29 cellular contexts compared by ENCODE assay signal in genomic region chr5:14715481-14715880, GRCh38. TPM values are rescaled to one million over a fixed set of nuclear protein-coding genes. Genes with fewer than 3 reads are reported as not detected.
DNase-seq lines count a peak whose midpoint lies in the region; ATAC-seq and TF ChIP-seq lines count a peak whose summit lies in the region.
"Had no signal": no experiment of that assay in that cellular context is flagged by ENCODE, and none has a peak within 500 bp of the region (broad histone marks: within the 10 kb centered on the region; RNA-seq: fewer than 3 reads in every experiment).

No MANE protein-coding gene starts in this region.

- no peaks in the 10 kb centered on the region for H3K79me2 ChIP-seq in smooth muscle cell (ENCODE audit: low read depth)

- peaks cover under 1% of the 10 kb centered on the region for H3K36me3 ChIP-seq in smooth muscle cell (ENCODE audit: low read depth)

- no peak overlapping the region for H3K4me2 ChIP-seq in smooth muscle cell

- POLR2A ChIA-PET in activated CD4-positive, alpha-beta memory T cell treated with anti-CD3 and anti-CD28 coated beads, Interleukin-2, amount 10 ng/mL, durations not matched to agents 7 days and 5 days (lab: Charles Lee): no interaction called here

- TF ChIP-seq CTCF in fibroblast of villous mesenchyme (IDR thresholded peaks at IDR 0.05; ENCODE audit: insufficient read depth, low read depth, low read length) (no peak), smooth muscle cell (IDR thresholded peaks at IDR 0.05; ENCODE audit: borderline replicate concordance, insufficient read depth, poor library complexity, severe bottlenecking) (no peak)

- no peak for ATAC-seq in T-helper 17 cell
- ATAC-seq: activated naive CD8-positive, alpha-beta T cell treated with anti-CD3 and anti-CD28 coated beads, Interleukin-2, amount 50 U/mL, for 24 hours; left cardiac atrium had no signal

- H3K9me3 Mint-ChIP-seq in activated T-cell treated with anti-CD3 and anti-CD28 coated beads, Interleukin-2, amount 50 U/mL, for 24 hours: no peaks in the 10 kb centered on the region
- H3K9me3 Mint-ChIP-seq in activated CD4-positive, alpha-beta memory T cell treated with anti-CD3 and anti-CD28 coated beads, Interleukin-2, amount 10 ng/mL, durations not matched to agents 7 days and 5 days: no peaks in the 10 kb centered on the region
- H3K9me3 Mint-ChIP-seq: activated naive CD8-positive, alpha-beta T cell treated with anti-CD3 and anti-CD28 coated beads, Interleukin-2, amount 50 U/mL, for 24 hours; HFFc6 had no signal

- peak overlapping the region; percentile 75 for H3K27ac ChIP-seq in smooth muscle cell (ENCODE audit: low read depth)
- H3K27ac ChIP-seq: sigmoid colon, SJSA1, testis had no signal

- 71% methylated on average over 3 of the region's 3 CpGs for WGBS in smooth muscle cell (ENCODE audit: low lambda C conversion rate)

- H3K9ac ChIP-seq in smooth muscle cell (ENCODE audit: low read depth): peak overlapping the region; percentile 62

- H2AFZ ChIP-seq in smooth muscle cell (ENCODE audit: low read depth): no peak overlapping the region

- H3F3A ChIP-seq in smooth muscle cell (ENCODE audit: low read depth): peaks cover 5% of the 10 kb centered on the region

- no peaks in the 10 kb centered on the region for H3K27me3 Mint-ChIP-seq in activated T-cell treated with anti-CD3 and anti-CD28 coated beads, Interleukin-2, amount 50 U/mL, for 24 hours
- H3K27me3 Mint-ChIP-seq in T-helper 17 cell: no peaks in the 10 kb centered on the region
- H3K27me3 Mint-ChIP-seq in activated CD4-positive, alpha-beta memory T cell treated with anti-CD3 and anti-CD28 coated beads, Interleukin-2, amount 10 ng/mL, durations not matched to agents 7 days and 5 days: no peaks in the 10 kb centered on the region
- H3K27me3 Mint-ChIP-seq: activated naive CD8-positive, alpha-beta T cell treated with anti-CD3 and anti-CD28 coated beads, Interleukin-2, amount 50 U/mL, for 24 hours had no signal

- H3K4me3 ChIP-seq in fibroblast of villous mesenchyme (ENCODE audit: low read depth, low read length) (no peak overlapping the region), smooth muscle cell (no peak overlapping the region)
- H3K4me3 ChIP-seq: sigmoid colon, SJSA1, testis had no signal

- peaks cover 97% of the 10 kb centered on the region for H3K36me3 Mint-ChIP-seq in activated T-cell treated with anti-CD3 and anti-CD28 coated beads, Interleukin-2, amount 50 U/mL, for 24 hours (ENCODE audit: low read depth)
- H3K36me3 Mint-ChIP-seq in T-helper 17 cell (ENCODE audit: low read depth): peaks cover 11% of the 10 kb centered on the region
- H3K36me3 Mint-ChIP-seq in activated CD4-positive, alpha-beta memory T cell treated with anti-CD3 and anti-CD28 coated beads, Interleukin-2, amount 10 ng/mL, durations not matched to agents 7 days and 5 days (ENCODE audit: low read depth): peaks cover 71% of the 10 kb centered on the region

- peaks cover 25% of the 10 kb centered on the region for H3K4me1 Mint-ChIP-seq in activated T-cell treated with anti-CD3 and anti-CD28 coated beads, Interleukin-2, amount 50 U/mL, for 24 hours (ENCODE audit: low read depth)
- peaks cover 22% of the 10 kb centered on the region for H3K4me1 Mint-ChIP-seq in T-helper 17 cell
- H3K4me1 Mint-ChIP-seq in activated CD4-positive, alpha-beta memory T cell treated with anti-CD3 and anti-CD28 coated beads, Interleukin-2, amount 10 ng/mL, durations not matched to agents 7 days and 5 days: peaks cover 16% of the 10 kb centered on the region

- CTCF ChIA-PET in activated CD4-positive, alpha-beta memory T cell treated with anti-CD3 and anti-CD28 coated beads, Interleukin-2, amount 10 ng/mL, durations not matched to agents 7 days and 5 days (lab: Charles Lee): no interaction called here

- DNase-seq in activated T-cell treated with anti-CD3 and anti-CD28 coated beads, Interleukin-2, amount 50 U/mL, for 24 hours: no peak
- DNase-seq in activated T-cell treated with anti-CD3 and anti-CD28 coated beads, Interleukin-2, amount 50 U/mL, for 48 hours: no peak
- DNase-seq in T-helper 17 cell: no peak
- DNase-seq in fibroblast of villous mesenchyme (ENCODE audit: low read depth): peak; percentile 24
- no peak for DNase-seq in smooth muscle cell (lab: John Stamatoyannopoulos, UW; ENCODE audit: unreplicated experiment)
- DNase-seq in activated CD4-positive, alpha-beta memory T cell treated with anti-CD3 and anti-CD28 coated beads, Interleukin-2, amount 10 ng/mL, durations not matched to agents 7 days and 5 days: no peak
- DNase-seq in ureter (ENCODE audit: low spot score): no peak
- DNase-seq in NCI-H524 (lab: John Stamatoyannopoulos, UW): no peak
- DNase-seq: activated CD4-positive, alpha-beta T cell treated with anti-CD3 and anti-CD28 coated beads, Interleukin-2, amount 50 U/mL, for 4 hours; activated effector memory CD4-positive, alpha-beta T cell treated with Interleukin-2 at 50 U/mL for 16 hours; activated naive CD8-positive, alpha-beta T cell treated with anti-CD3 and anti-CD28 coated beads, Interleukin-2, amount 50 U/mL, for 24 hours; BE2C; DND-41; effector CD4-positive, alpha-beta T cell; erythroblast; GOT3; HFFc6; Karpas-422; left cardiac atrium; mammary epithelial cell; NCI-H1436; NCI-H2081 treated with DMSO at 0.1 percent for 48 hours; NCI-H226; NCI-H748 treated with DMSO at 0.1 percent for 48 hours; sigmoid colon; stimulated activated CD4-positive, alpha-beta T cell treated with anti-CD3 and anti-CD28 coated beads, Interleukin-4, amount 100 ng/mL, for 4 hours; stimulated activated naive CD4-positive, alpha-beta T cell treated with Interleukin-2 at 50 U/mL for 16 hours; testis had no signal

- no peaks in the 10 kb centered on the region for H3K4me1 ChIP-seq in smooth muscle cell (ENCODE audit: low read depth)
- H3K4me1 ChIP-seq: testis had no signal

- H3K27me3 ChIP-seq in smooth muscle cell (ENCODE audit: low read depth): no peaks in the 10 kb centered on the region
- H3K27me3 ChIP-seq: BE2C, sigmoid colon, SJSA1, testis had no signal

- H3K27ac Mint-ChIP-seq in activated T-cell treated with anti-CD3 and anti-CD28 coated beads, Interleukin-2, amount 50 U/mL, for 24 hours: peak overlapping the region; percentile 81
- peak overlapping the region; percentile 92 for H3K27ac Mint-ChIP-seq in T-helper 17 cell
- H3K27ac Mint-ChIP-seq in activated CD4-positive, alpha-beta memory T cell treated with anti-CD3 and anti-CD28 coated beads, Interleukin-2, amount 10 ng/mL, durations not matched to agents 7 days and 5 days: no peak overlapping the region
- H3K27ac Mint-ChIP-seq: activated naive CD8-positive, alpha-beta T cell treated with anti-CD3 and anti-CD28 coated beads, Interleukin-2, amount 50 U/mL, for 24 hours; HFFc6 had no signal

- H3K9me3 ChIP-seq in T-helper 17 cell (ENCODE audit: control insufficient read depth, low read length, poor library complexity, severe bottlenecking): no peaks in the 10 kb centered on the region
- H3K9me3 ChIP-seq in smooth muscle cell (replicated peaks; ENCODE audit: low read depth): no peaks in the 10 kb centered on the region
- H3K9me3 ChIP-seq: BE2C, sigmoid colon, SJSA1, testis had no signal

- H4K20me1 ChIP-seq in smooth muscle cell (ENCODE audit: low read depth): no peaks in the 10 kb centered on the region

- no peak overlapping the region for H3K4me3 Mint-ChIP-seq in activated T-cell treated with anti-CD3 and anti-CD28 coated beads, Interleukin-2, amount 50 U/mL, for 24 hours
- no peak overlapping the region for H3K4me3 Mint-ChIP-seq in T-helper 17 cell
- H3K4me3 Mint-ChIP-seq in activated CD4-positive, alpha-beta memory T cell treated with anti-CD3 and anti-CD28 coated beads, Interleukin-2, amount 10 ng/mL, durations not matched to agents 7 days and 5 days: no peak overlapping the region
- H3K4me3 Mint-ChIP-seq: activated naive CD8-positive, alpha-beta T cell treated with anti-CD3 and anti-CD28 coated beads, Interleukin-2, amount 50 U/mL, for 24 hours; HFFc6 had no signal

RNA-seq across cellular contexts. Expression of gene OTULIN, which starts 51.0 kb away (rescaled TPM):
- total RNA-seq in T-helper 17 cell (10 to 100 TPM; 77.0 to 94.6 TPM), fibroblast of villous mesenchyme (17.1 and 31.1 TPM in 2 replicates), smooth muscle cell (21.2 and 30.3 TPM in 2 replicates), ureter (35.1 TPM)
- 15.8 and 17.6 TPM in 2 replicates for polyA plus RNA-seq in smooth muscle cell
- total RNA-seq in activated CD4-positive, alpha-beta memory T cell treated with anti-CD3 and anti-CD28 coated beads, Interleukin-2, amount 10 ng/mL, durations not matched to agents 7 days and 5 days: 10 to 100 TPM; 69.6 to 71.7 TPM
